ENCODE assay signal across 21 cellular contexts in the genomic region with DNA sequence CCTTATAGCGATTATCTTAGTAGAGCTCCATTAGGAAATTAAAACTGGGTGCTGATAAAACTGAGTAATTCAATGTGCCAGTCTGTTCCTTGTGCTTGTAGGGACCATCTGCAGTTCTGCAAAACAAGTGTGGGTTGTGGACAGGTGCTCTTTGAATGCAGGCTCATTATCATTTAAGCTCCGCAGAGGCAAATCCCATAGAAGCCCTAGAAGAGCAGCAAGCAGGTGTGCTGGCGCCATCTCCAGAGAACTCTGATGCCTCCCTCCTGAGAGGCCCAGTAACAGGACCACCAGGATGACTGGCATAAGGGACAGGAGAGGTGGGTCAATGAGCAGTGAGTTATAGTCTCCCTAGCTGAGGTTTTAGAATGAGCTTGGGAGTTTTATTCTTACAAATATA.
DNase-seq lines count a peak whose midpoint lies in the region; ATAC-seq and TF ChIP-seq lines count a peak whose summit lies in the region.
"Had no signal": no experiment of that assay in that cellular context is flagged by ENCODE, and none has a peak within 500 bp of the region (broad histone marks: within the 10 kb centered on the region; RNA-seq: fewer than 3 reads in every experiment).

No MANE protein-coding gene starts in this region.

- H3K4me3 ChIP-seq in left ventricle myocardium inferior: no peak overlapping the region
- H3K4me3 ChIP-seq: BLaER1, transverse colon had no signal

- no peak overlapping the region for H3K27ac Mint-ChIP-seq in chondrocyte (ENCODE audit: unreplicated experiment)
- H3K27ac Mint-ChIP-seq: nephron progenitor cell; stimulated activated memory B cell treated with anti-CD40 and anti-IgM and Interleukin-4, amounts not matched to agents 10 μg/mL and 1 μg/mL and 100 μg/mL, for 72 hours had no signal

- DNase-seq in NCI-H1694 treated with DMSO at 0.1 percent for 48 hours (lab: John Stamatoyannopoulos, UW) (peak; percentile 29), NCI-H1694 (lab: John Stamatoyannopoulos, UW) (no peak), NCI-H2107 treated with DMSO at 0.1 percent for 48 hours (lab: John Stamatoyannopoulos, UW; ENCODE audit: unreplicated experiment) (peak; percentile 93), NCI-H82 treated with DMSO at 0.1 percent for 48 hours (lab: John Stamatoyannopoulos, UW; ENCODE audit: unreplicated experiment) (peak; percentile 63), left ventricle myocardium inferior (no peak), chondrocyte (ENCODE audit: low spot score) (no peak)
- DNase-seq: 8988T; activated CD4-positive, alpha-beta T cell treated with anti-CD3 and anti-CD28 coated beads for 1 hour; central memory CD4-positive, alpha-beta T cell; DND-41; Kasumi-1; kidney; NCI-H2227 treated with DMSO at 0.1 percent for 48 hours; nephron progenitor cell; SK-N-SH; T-helper 9 cell; transverse colon had no signal

- H3K9me3 ChIP-seq in left ventricle myocardium inferior (replicated peaks): no peaks in the 10 kb centered on the region
- H3K9me3 ChIP-seq: BLaER1, SK-N-SH, transverse colon had no signal

- H3K4me3 Mint-ChIP-seq in chondrocyte (ENCODE audit: unreplicated experiment): no peak overlapping the region
- H3K4me3 Mint-ChIP-seq: nephron progenitor cell; stimulated activated memory B cell treated with anti-CD40 and anti-IgM and Interleukin-4, amounts not matched to agents 10 μg/mL and 1 μg/mL and 100 μg/mL, for 72 hours had no signal

- no peak overlapping the region for H3K27ac ChIP-seq in left ventricle myocardium inferior (replicated peaks)
- H3K27ac ChIP-seq: BLaER1, transverse colon had no signal

- no peaks in the 10 kb centered on the region for H3K4me1 Mint-ChIP-seq in chondrocyte (ENCODE audit: low read depth)
- H3K4me1 Mint-ChIP-seq: nephron progenitor cell; stimulated activated memory B cell treated with anti-CD40 and anti-IgM and Interleukin-4, amounts not matched to agents 10 μg/mL and 1 μg/mL and 100 μg/mL, for 72 hours had no signal

- no peaks in the 10 kb centered on the region for H3K27me3 ChIP-seq in left ventricle myocardium inferior (ENCODE audit: low read depth)
- H3K27me3 ChIP-seq: BLaER1, transverse colon had no signal

- intact Hi-C loops in left ventricle myocardium inferior (cut with micrococcal nuclease): no loop called here

- no peaks in the 10 kb centered on the region for H3K9me3 Mint-ChIP-seq in chondrocyte (ENCODE audit: low read depth)
- H3K9me3 Mint-ChIP-seq: nephron progenitor cell; stimulated activated memory B cell treated with anti-CD40 and anti-IgM and Interleukin-4, amounts not matched to agents 10 μg/mL and 1 μg/mL and 100 μg/mL, for 72 hours had no signal

- H3K4me1 ChIP-seq in left ventricle myocardium inferior: no peaks in the 10 kb centered on the region
- H3K4me1 ChIP-seq: BLaER1, transverse colon had no signal

- H3K27me3 Mint-ChIP-seq in chondrocyte (ENCODE audit: low read depth): peaks cover 2% of the 10 kb centered on the region
- H3K27me3 Mint-ChIP-seq: stimulated activated memory B cell treated with anti-CD40 and anti-IgM and Interleukin-4, amounts not matched to agents 10 μg/mL and 1 μg/mL and 100 μg/mL, for 72 hours had no signal

- no peaks in the 10 kb centered on the region for H3K36me3 ChIP-seq in left ventricle myocardium inferior
- H3K36me3 ChIP-seq: BLaER1, transverse colon had no signal

- H3K36me3 Mint-ChIP-seq in chondrocyte (ENCODE audit: low read depth): no peaks in the 10 kb centered on the region
- H3K36me3 Mint-ChIP-seq: stimulated activated memory B cell treated with anti-CD40 and anti-IgM and Interleukin-4, amounts not matched to agents 10 μg/mL and 1 μg/mL and 100 μg/mL, for 72 hours had no signal

- no peak for ATAC-seq in HG02885 (IDR thresholded peaks at IDR 0.05; ENCODE audit: poor library complexity, unreplicated experiment)
- ATAC-seq in HG03139 (IDR thresholded peaks at IDR 0.05; ENCODE audit: unreplicated experiment): no peak
- ATAC-seq: stimulated activated memory B cell treated with anti-CD40 and anti-IgM and Interleukin-4, amounts not matched to agents 10 μg/mL and 1 μg/mL and 100 μg/mL, for 72 hours had no signal

- TF ChIP-seq CTCF in left ventricle myocardium inferior (IDR thresholded peaks at IDR 0.05; ENCODE audit: borderline replicate concordance) (no peak), chondrocyte (IDR thresholded peaks at IDR 0.05) (no peak)

Comparison
In these comparisons a context has a peak if more than half of its experiments do, and no peak if none do; other contexts are left out.
1. DNase-seq: peak in NCI-H1694 treated with DMSO at 0.1 percent for 48 hours (single experiment), NCI-H2107 treated with DMSO at 0.1 percent for 48 hours (single experiment) and NCI-H82 treated with DMSO at 0.1 percent for 48 hours (single experiment); none in NCI-H1694 (single experiment), left ventricle myocardium inferior (single experiment) and chondrocyte (single experiment).